In the genomic region with DNA sequence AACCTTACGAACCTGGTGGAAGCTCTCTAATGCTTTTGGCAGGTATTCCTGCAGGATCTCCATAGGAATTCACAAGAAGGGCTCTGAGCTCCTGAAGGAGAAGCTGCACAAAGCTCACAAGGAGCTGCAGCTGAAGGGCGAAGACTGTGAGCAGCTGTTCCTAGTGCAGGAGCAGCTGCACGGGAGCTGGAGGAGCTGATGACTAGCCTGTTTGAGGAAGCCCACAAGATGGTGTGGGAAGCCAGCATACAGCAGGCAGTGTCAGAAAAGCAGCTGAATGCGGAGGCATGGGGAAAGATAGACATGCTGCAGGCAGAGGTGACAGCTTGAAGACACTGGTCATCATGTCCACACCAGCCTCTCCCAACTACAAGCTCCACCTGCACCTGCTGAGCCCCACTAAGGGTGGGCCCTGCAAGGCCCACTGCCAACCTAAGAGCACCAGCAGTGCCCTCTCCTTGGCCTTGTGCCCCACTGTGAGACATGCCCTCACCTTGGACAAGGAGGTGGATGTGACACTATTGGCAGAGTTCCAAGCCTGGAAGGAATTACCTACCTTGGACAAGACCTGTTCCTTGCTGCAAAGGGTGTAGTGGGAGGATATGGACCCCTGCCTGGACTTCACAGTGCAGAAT, we compare ENCODE assay signal across 18 cellular contexts.
"Had no signal": no experiment of that assay in that cellular context is flagged by ENCODE, and none has a peak within 500 bp of the region (broad histone marks: within the 10 kb centered on the region; RNA-seq: fewer than 3 reads in every experiment).

No MANE protein-coding gene starts in this region.

- ATAC-seq: foreskin keratinocyte; left cardiac atrium; mucosa of descending colon; naive thymus-derived CD8-positive, alpha-beta T cell had no signal

- H3K27ac ChIP-seq: epithelial cell of prostate, foreskin keratinocyte, thyroid gland, WERI-Rb-1 had no signal

- DNase-seq: activated CD4-positive, alpha-beta T cell treated with anti-CD3 and anti-CD28 coated beads, Interleukin-2, amount 50 U/mL, for 4 hours; activated T-cell treated with anti-CD3 and anti-CD28 coated beads for 4 hours; amniotic stem cell; endodermal cell; foreskin keratinocyte; hippocampal formation; left cardiac atrium; mesenchymal stem cell; mucosa of descending colon; naive thymus-derived CD8-positive, alpha-beta T cell; retina; stimulated activated CD4-positive, alpha-beta T cell treated with anti-CD3 and anti-CD28 coated beads, Interleukin-12 subunit alpha, Interleukin-12 subunit beta, amount 100 ng/mL, for 4 hours; stimulated activated CD4-positive, alpha-beta T cell treated with anti-CD3 and anti-CD28 coated beads, Interleukin-1b, Interleukin-23, amount 100 ng/mL, for 48 hours; stimulated activated CD8-positive, alpha-beta memory T cell treated with anti-CD3 and anti-CD28 coated beads, Interleukin-4, amount 100 ng/mL, for 48 hours; stimulated activated naive CD4-positive, alpha-beta T cell treated with Interleukin-2 at 50 U/mL for 16 hours; thyroid gland; WERI-Rb-1 had no signal

- H3K27me3 ChIP-seq: foreskin keratinocyte, thyroid gland had no signal

- H3K4me3 ChIP-seq: mucosa of descending colon, thyroid gland had no signal
